In the genomic region with DNA sequence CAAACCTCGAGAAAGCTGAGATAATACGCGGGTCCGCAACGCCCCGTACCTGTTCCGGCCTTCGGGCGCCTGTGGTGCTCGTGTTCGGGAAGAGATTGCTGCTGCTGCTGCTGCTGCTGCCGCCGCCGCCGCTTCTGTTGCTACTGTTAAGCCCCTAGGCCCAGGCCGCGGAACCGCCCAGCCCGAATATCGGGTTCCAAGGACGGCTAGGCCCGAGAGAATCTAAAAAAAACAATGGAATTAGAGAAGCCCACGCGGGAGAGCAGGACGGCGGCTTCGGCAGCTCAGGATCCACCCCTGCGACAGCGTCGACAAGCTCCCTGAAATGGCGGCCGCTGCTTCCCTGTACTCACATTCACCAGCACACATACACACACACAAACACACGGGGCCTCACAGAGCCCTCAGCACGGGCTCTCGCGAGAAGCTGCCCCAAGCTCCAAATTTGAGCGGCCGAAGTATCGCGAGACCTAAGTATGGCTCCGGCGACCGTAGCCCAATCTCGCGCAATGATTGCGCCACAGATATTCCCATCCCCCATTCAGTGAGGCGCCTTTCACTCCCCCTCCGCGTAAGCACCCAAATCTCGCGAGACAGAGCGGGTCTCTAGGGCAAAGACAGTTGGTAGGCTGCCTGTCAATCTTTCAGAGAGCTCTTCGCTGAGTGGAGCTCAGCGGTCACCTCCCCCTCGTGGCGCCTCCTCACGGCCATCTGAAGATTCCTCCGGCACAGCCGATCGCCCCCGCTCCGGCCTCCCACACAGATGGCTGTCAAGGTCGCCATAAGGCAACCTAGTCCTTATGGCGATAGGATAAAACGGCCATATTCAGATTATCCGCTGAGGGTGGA, we compare ENCODE assay signal across 8 cellular contexts. TPM values are rescaled to one million over a fixed set of nuclear protein-coding genes. Genes with fewer than 3 reads are reported as not detected.
DNase-seq lines count a peak whose midpoint lies in the region; ATAC-seq lines count a peak whose summit lies in the region.

Gene RBM39, minus strand, starts transcription at position 369 of the 849 bp plus-strand sequence. CDS start 1,386 bp downstream, outside the sequence.

- H3K27me3 ChIP-seq in H7 (ENCODE audit: control insufficient read depth, insufficient read depth, low read length) = no peaks in the 10 kb centered on the region

- no peaks in the 10 kb centered on the region for H3K9me3 Mint-ChIP-seq in natural killer cell treated with Interleukin-12 subunit alpha and Interleukin-12 subunit beta and Interleukin-15 and Interleukin-18, amount 100 ng/mL, for 72 hours

- in situ Hi-C loops in G401 (cut with HindIII; ENCODE audit: low sequenced_read_pairs) = no loop called here

- peak within 1 kb of the TSS; percentile 93 for H3K4me3 Mint-ChIP-seq in natural killer cell treated with Interleukin-12 subunit alpha and Interleukin-12 subunit beta and Interleukin-15 and Interleukin-18, amount 100 ng/mL, for 72 hours

- no peaks in the 10 kb centered on the region for H3K27me3 Mint-ChIP-seq in natural killer cell treated with Interleukin-12 subunit alpha and Interleukin-12 subunit beta and Interleukin-15 and Interleukin-18, amount 100 ng/mL, for 72 hours

- peak within 1 kb of the TSS; percentile 96 for H3K4me3 ChIP-seq in H7 (ENCODE audit: insufficient read depth, low read depth, low read length)

- peak within 1 kb of the TSS; percentile 93 to 99 for H3K27ac Mint-ChIP-seq in natural killer cell treated with Interleukin-12 subunit alpha and Interleukin-12 subunit beta and Interleukin-15 and Interleukin-18, amount 100 ng/mL, for 72 hours

- H3K36me3 ChIP-seq in H7 (replicated peaks; ENCODE audit: control insufficient read depth, insufficient read depth, low read length) = peaks cover 27% of the 10 kb centered on the region

- H3K4me1 Mint-ChIP-seq in natural killer cell treated with Interleukin-12 subunit alpha and Interleukin-12 subunit beta and Interleukin-15 and Interleukin-18, amount 100 ng/mL, for 72 hours (ENCODE audit: low read depth in 2 of 2) = peaks cover 44 to 50% of the 10 kb centered on the region in 2 donors

- DNase-seq in G401 (ENCODE audit: low spot score) (peak; percentile 100), H7 (peak; percentile 95), M059J (ENCODE audit: low read depth) (peak; percentile 100), SHP77 (lab: John Stamatoyannopoulos, UW) (peak; percentile 100), fibroblast of peridontal ligament (ENCODE audit: extremely low read depth) (peak; percentile 100)
- peak; percentile 97 for DNase-seq in activated effector memory CD4-positive, alpha-beta T cell treated with Interleukin-2 at 50 U/mL for 16 hours
- peak; percentile 100 for DNase-seq in natural killer cell treated with Interleukin-12 subunit alpha and Interleukin-12 subunit beta and Interleukin-15 and Interleukin-18, amount 100 ng/mL, for 72 hours (ENCODE audit: low spot score)
- peak; percentile 99 for DNase-seq in stimulated activated naive CD8-positive, alpha-beta T cell treated with anti-CD3 and anti-CD28 coated beads, Interleukin-15, Interleukin-2, amounts not matched to agents 100 U/mL and 50 U/mL, for 24 hours

- peaks cover 34% of the 10 kb centered on the region for H3K36me3 Mint-ChIP-seq in natural killer cell treated with Interleukin-12 subunit alpha and Interleukin-12 subunit beta and Interleukin-15 and Interleukin-18, amount 100 ng/mL, for 72 hours

- peak; percentile 94 to 96 for ATAC-seq in natural killer cell treated with Interleukin-12 subunit alpha and Interleukin-12 subunit beta and Interleukin-15 and Interleukin-18, amount 100 ng/mL, for 72 hours
- peak; percentile 93 for ATAC-seq in stimulated activated naive CD8-positive, alpha-beta T cell treated with anti-CD3 and anti-CD28 coated beads, Interleukin-15, Interleukin-2, amounts not matched to agents 100 U/mL and 50 U/mL, for 24 hours

RNA-seq across cellular contexts. Expression of gene RBM39, which starts in this region (rescaled TPM):
- 275 and 324 TPM in 2 replicates for total RNA-seq in G401 (2014; rRNA removed; shearing (Covaris generic))
- 181 and 224 TPM in 2 replicates for total RNA-seq in H7 (2014; rRNA removed; shearing (Covaris generic))
- total RNA-seq in M059J (2014; rRNA removed; shearing (Covaris generic)) = 139 and 201 TPM in 2 replicates
- 100 to 1,000 TPM; 404 to 438 TPM for total RNA-seq in natural killer cell treated with Interleukin-12 subunit alpha and Interleukin-12 subunit beta and Interleukin-15 and Interleukin-18, amount 100 ng/mL, for 72 hours

Comparison
In these comparisons a context has a peak if more than half of its experiments do, and no peak if none do; other contexts are left out.
1. Peak in every context shown above with its lines: DNase-seq, ATAC-seq and H3K4me3 ChIP-seq.